Comparison of ENCODE assay signal across 11 cellular contexts in the genomic region with DNA sequence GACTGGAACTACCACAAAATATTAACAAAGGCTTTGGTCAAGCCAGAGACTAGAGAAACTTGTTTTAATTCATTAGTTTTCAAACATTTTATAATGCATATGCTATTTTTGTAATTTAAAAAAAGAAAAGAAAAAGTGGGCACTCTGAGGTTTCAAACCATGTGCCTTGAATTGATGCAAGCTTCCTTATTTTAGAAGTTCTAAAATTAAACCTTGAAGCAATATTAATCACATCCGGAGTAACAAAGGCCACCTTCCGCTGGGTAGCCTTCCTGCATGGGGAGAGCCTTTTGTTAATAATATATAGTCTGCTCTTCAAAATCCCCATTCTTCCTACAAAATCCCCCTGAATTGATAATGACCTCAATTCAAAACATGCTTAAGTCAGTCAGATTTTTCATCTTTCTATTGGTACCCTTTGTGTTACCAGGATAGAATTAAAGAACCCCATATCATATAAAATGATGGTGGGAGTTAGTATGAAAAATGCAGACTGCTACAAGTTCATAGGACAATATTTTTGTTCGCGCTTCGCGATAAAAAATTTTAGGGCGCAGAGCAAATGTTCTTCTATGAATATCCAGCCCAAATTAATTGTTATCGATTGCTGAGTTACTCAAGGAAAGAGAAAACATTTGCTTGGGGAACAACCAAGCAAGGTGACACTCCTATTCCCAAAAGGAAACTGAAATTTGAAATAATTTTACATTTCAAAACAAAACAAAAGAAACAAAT. TPM values are rescaled to one million over a fixed set of nuclear protein-coding genes. Genes with fewer than 3 reads are reported as not detected.
DNase-seq lines count a peak whose midpoint lies in the region; ATAC-seq, FAIRE-seq and TF ChIP-seq lines count a peak whose summit lies in the region.
"Had no signal": no experiment of that assay in that cellular context is flagged by ENCODE, and none has a peak within 500 bp of the region (broad histone marks: within the 10 kb centered on the region; RNA-seq: fewer than 3 reads in every experiment).

No MANE protein-coding gene starts in this region.

- H3K4me3 ChIP-seq in GM12878 (peak overlapping the region; percentile 35), gastroesophageal sphincter (no peak overlapping the region)
- H3K4me3 ChIP-seq: suprapubic skin had no signal

- H3K79me2 ChIP-seq in GM12878 (ENCODE audit: control insufficient read depth, insufficient read depth, low read length): peaks cover 21% of the 10 kb centered on the region

- H4K20me1 ChIP-seq in GM12878 (ENCODE audit: control insufficient read depth, insufficient read depth): no peaks in the 10 kb centered on the region

- H3K4me1 ChIP-seq in GM12878 (ENCODE audit: control insufficient read depth, insufficient read depth, low read length) (peaks cover 11% of the 10 kb centered on the region), gastroesophageal sphincter (peaks cover 0 to 11% (median 0%) of the 10 kb centered on the region in 3 donors)

- TF ChIP-seq EP300 in GM12878 (IDR thresholded peaks at IDR 0.05; ENCODE audit: borderline replicate concordance in 1 of 2, control insufficient read depth in 1 of 2, low read depth in 2 of 2, low read length in 2 of 2): peak; percentile 52 to 87; a peak in 2 of 4 replicates
- TF ChIP-seq EP300 in gastroesophageal sphincter (IDR thresholded peaks at IDR 0.05): no peak

- TF ChIP-seq CTCF in GM13976 (IDR thresholded peaks at IDR 0.05; ENCODE audit: borderline replicate concordance, control extremely low read depth, extremely low read depth, insufficient read depth, missing control alignments) (no peak), GM12878 (IDR thresholded peaks at IDR 0.05 in 2 of 3, conservative IDR thresholded peaks at IDR 0.05 in 1 of 3; ENCODE audit: control insufficient read depth in 2 of 3, extremely low read depth in 1 of 3, insufficient read depth in 1 of 3, low read depth in 3 of 3, low read length in 3 of 3) (no peak), gastroesophageal sphincter (IDR thresholded peaks at IDR 0.05) (no peak)

- peak overlapping the region; percentile 78 for H3K27ac ChIP-seq in GM12878 (ENCODE audit: control insufficient read depth, insufficient read depth)
- H3K27ac ChIP-seq in gastroesophageal sphincter: no peak overlapping the region
- H3K27ac ChIP-seq: RWPE1, suprapubic skin had no signal

- ATAC-seq in GM21447 (IDR thresholded peaks at IDR 0.05; ENCODE audit: unreplicated experiment): peak; percentile 72
- peak; percentile 51 for ATAC-seq in HG03439 (IDR thresholded peaks at IDR 0.05; ENCODE audit: unreplicated experiment)
- ATAC-seq in GM12878: peak; percentile 89
- ATAC-seq in gastroesophageal sphincter: no peak

- BruUV-seq in GM12878 (replicated peaks; lab: Mats Ljungman, UMichigan): no TSS peak

- H2AFZ ChIP-seq in GM12878 (ENCODE audit: control insufficient read depth, low read depth, low read length): no peak overlapping the region; the same call in 1 of the 2 replicates

- no peaks in the 10 kb centered on the region for H3K27me3 ChIP-seq in GM12878 (replicated peaks in 1 of 2; ENCODE audit: control insufficient read depth in 2 of 2, insufficient read depth in 2 of 2, low read length in 1 of 2)
- H3K27me3 ChIP-seq in gastroesophageal sphincter: no peaks in the 10 kb centered on the region
- H3K27me3 ChIP-seq: suprapubic skin had no signal

- H3K9me3 ChIP-seq in GM12878 (replicated peaks; ENCODE audit: control insufficient read depth, insufficient read depth, low read length) (no peaks in the 10 kb centered on the region), gastroesophageal sphincter (no peaks in the 10 kb centered on the region)
- H3K9me3 ChIP-seq: suprapubic skin had no signal

- intact Hi-C loops in GM12878 (cut with micrococcal nuclease; ENCODE audit: unreplicated experiment): loop anchor here (2.0 kb wide), 2 partner anchors 54 to 256 kb away; no protein-coding TSS in a partner anchor

- in situ Hi-C loops in GM13976 (cut with MboI; ENCODE audit: low sequenced_read_pairs, unreplicated experiment) (no loop called here), GM12878 (cut with MboI) (no loop called here)

- peak overlapping the region; percentile 30 for H3K4me2 ChIP-seq in GM12878 (ENCODE audit: control insufficient read depth, insufficient read depth)

- POLR2A ChIA-PET in GM12878 (lab: Charles Lee): interaction anchor here (0.7 to 1.4 kb wide), 9 partner anchors 9 to 176 kb away, joined by 3 to 9 read pairs (median 3); no protein-coding TSS in a partner anchor

- RAD21 ChIA-PET in GM12878 (lab: Charles Lee; ENCODE audit: unreplicated experiment): interaction anchor here (0.6 to 7.7 kb wide), 10 partner anchors 11 to 245 kb away, joined by 3 to 46 read pairs (median 5); no protein-coding TSS in a partner anchor

- SMC1A ChIA-PET in GM12878 (lab: Charles Lee; ENCODE audit: uncharacterized antibody, unreplicated experiment): interaction anchor here (0.6 to 6.8 kb wide), 17 partner anchors 9 to 490 kb away, joined by 3 to 70 read pairs (median 4); no protein-coding TSS in a partner anchor

- DNase-seq in GM13976 (ENCODE audit: low spot score): peak; percentile 59
- DNase-seq in GM12878 (ENCODE audit: low read depth, low spot score): peak; percentile 70
- no peak for DNase-seq in GM19239 (ENCODE audit: insufficient read length, low spot score)
- DNase-seq in NCI-H82 treated with DMSO at 0.1 percent for 48 hours (lab: John Stamatoyannopoulos, UW; ENCODE audit: unreplicated experiment): no peak
- no peak for DNase-seq in T-helper 2 cell

- peak overlapping the region; percentile 33 for H3K9ac ChIP-seq in GM12878 (ENCODE audit: control insufficient read depth, insufficient read depth, low read length)

- no peak for TF ChIP-seq RAD21 in GM12878 (IDR thresholded peaks at IDR 0.05; ENCODE audit: insufficient read depth, low read depth, low read length)

- peak; percentile 80 for FAIRE-seq in GM12878 (lab: Jason Lieb, UNC)
- no peak for FAIRE-seq in GM19239 (lab: Jason Lieb, UNC)

- WGBS in GM12878 (ENCODE audit: insufficient coverage, insufficient replicate concordance, low lambda C conversion rate, missing lambda C conversion rate): 1% methylated on average over 8 of the region's 8 CpGs
- WGBS in gastroesophageal sphincter (ENCODE audit: low coverage in 1 of 2), 2 donors: 86 to 91% methylated on average over 8 of the region's 8 CpGs

- CTCF ChIA-PET in GM12878 (lab: Yijun Ruan, JAX): interaction anchor here (0.7 to 4.1 kb wide), 5 partner anchors 10 to 176 kb away, joined by 3 to 44 read pairs (median 5); no protein-coding TSS in a partner anchor

- TF ChIP-seq POLR2A in GM12878 (IDR thresholded peaks at IDR 0.05; ENCODE audit: low read depth, low read length) (no peak), gastroesophageal sphincter (IDR thresholded peaks at IDR 0.05) (no peak)

- H3K36me3 ChIP-seq in GM12878 (ENCODE audit: control insufficient read depth in 2 of 2, insufficient read depth in 2 of 2, low read length in 1 of 2): peaks cover 2 to 12% of the 10 kb centered on the region in 2 experiments
- H3K36me3 ChIP-seq in gastroesophageal sphincter: no peaks in the 10 kb centered on the region
- H3K36me3 ChIP-seq: suprapubic skin had no signal

TF ChIP-seq in GM12878, 131 proteins besides CTCF, POLR2A, EP300 and RAD21 (continues in another document):
- TF ChIP-seq ATF7 (IDR thresholded peaks at IDR 0.05; ENCODE audit: low read depth) (peak; percentile 76), BACH1 (IDR thresholded peaks at IDR 0.05; ENCODE audit: borderline replicate concordance) (no peak), POU2F2 (IDR thresholded peaks at IDR 0.05; ENCODE audit: borderline replicate concordance, low read depth, low read length) (no peak), LARP7 (IDR thresholded peaks at IDR 0.05) (no peak), NFYA (IDR thresholded peaks at IDR 0.05; ENCODE audit: borderline replicate concordance, low read depth, low read length) (no peak), IKZF2 (IDR thresholded peaks at IDR 0.05) (peak; percentile 41 to 44; a peak in 2 of 4 replicates), FOXK2 (IDR thresholded peaks at IDR 0.05) (no peak), PML (IDR thresholded peaks at IDR 0.05; ENCODE audit: low read length) (peak; percentile 79), RUNX3 (IDR thresholded peaks at IDR 0.05; ENCODE audit: low read length) (peak; percentile 85)

RNA-seq across cellular contexts. Expression of gene LDHAL6B, which starts 30.6 kb away (rescaled TPM):
- total RNA-seq in GM12878 (2013; cell fraction: nucleolus; rRNA removed): not detected in 2 replicates
- not detected in 2 replicates for total RNA-seq in GM12878 (2014; rRNA removed)
- not detected in 2 replicates for total RNA-seq in GM12878 (2014; rRNA removed; fragmentation: Illumina TruSeq; extraction: Trizol)
- not detected in 2 replicates for total RNA-seq in GM12878 (2021)
- 0.20 TPM for polyA plus RNA-seq in GM12878 (2011; ENCODE audit: low read depth)
- polyA plus RNA-seq in GM12878 (2011; rRNA removed): not detected in 2 replicates
- not detected in 2 replicates for polyA plus RNA-seq in GM12878 (2011; cell fraction: cytosol; rRNA removed)
- polyA plus RNA-seq in GM12878 (2011; cell fraction: nucleus; rRNA removed): not detected in 2 replicates
- polyA plus RNA-seq in GM12878 (2012): 0.63 and 0.64 TPM in 2 replicates
- polyA plus RNA-seq in GM12878 (2014; fragmentation: Illumina TruSeq; extraction: Trizol): not detected in 2 replicates
- not detected for polyA plus RNA-seq in GM12878 (2014; fragmentation: Nextera tagmentation; extraction: Ambion mirVana)
- polyA plus RNA-seq in GM12878 (2014; rRNA removed): not detected in 2 replicates
- polyA plus RNA-seq in GM12878 (2016; fragmentation: Nextera tagmentation; extraction: Ambion mirVana): under 1 TPM; 0.33 to 0.66 TPM
- polyA minus RNA-seq in GM12878 (2011; rRNA and poly(A)+ RNA removed): not detected in 2 replicates
- polyA minus RNA-seq in GM12878 (2011; cell fraction: cytosol; rRNA and poly(A)+ RNA removed): not detected in 2 replicates
- not detected in 2 replicates for polyA minus RNA-seq in GM12878 (2011; cell fraction: nucleus; rRNA and poly(A)+ RNA removed)
- under 1 TPM in 1 of 4 donors, not detected in 3; 0.54 TPM for total RNA-seq in gastroesophageal sphincter
- total RNA-seq: Daoy, suprapubic skin had no signal

Comparison
In these comparisons a context has a peak if more than half of its experiments do, and no peak if none do; other contexts are left out.
1. DNase-seq: peak in GM13976 (single experiment) and GM12878 (single experiment); none in GM19239 (single experiment), NCI-H82 treated with DMSO at 0.1 percent for 48 hours (single experiment) and T-helper 2 cell (0 of 5).